ENCODE assay signal across 13 cellular contexts in genomic region chr6:319177-320131, GRCh38.
DNase-seq lines count a peak whose midpoint lies in the region; ATAC-seq and TF ChIP-seq lines count a peak whose summit lies in the region.
"Had no signal": no experiment of that assay in that cellular context is flagged by ENCODE, and none has a peak within 500 bp of the region (broad histone marks: within the 10 kb centered on the region; RNA-seq: fewer than 3 reads in every experiment).

No MANE protein-coding gene starts in this region.

- TF ChIP-seq CTCF in GM10266 (IDR thresholded peaks at IDR 0.05; ENCODE audit: control insufficient read depth, insufficient read depth, low read depth, missing control alignments): no peak

- DNase-seq in GM10266 (ENCODE audit: extremely low spot score) (peak; percentile 69), inferior parietal cortex (ENCODE audit: extremely low spot score) (no peak), GM19238 (ENCODE audit: insufficient read length, low spot score) (no peak), DMS114 treated with DMSO at 0.1 percent for 48 hours (lab: John Stamatoyannopoulos, UW; ENCODE audit: unreplicated experiment) (no peak), NCI-H2196 treated with DMSO at 0.1 percent for 48 hours (lab: John Stamatoyannopoulos, UW; ENCODE audit: unreplicated experiment) (no peak)
- DNase-seq: cerebellar nuclear complex; NCI-H1092 treated with DMSO at 0.1 percent for 48 hours; stimulated activated CD4-positive, alpha-beta T cell treated with anti-CD3 and anti-CD28 coated beads, Interleukin-12 subunit alpha, Interleukin-12 subunit beta, amount 100 ng/mL, for 4 hours; testis had no signal

- ATAC-seq in GM18870 (IDR thresholded peaks at IDR 0.05; ENCODE audit: unreplicated experiment) (peak; percentile 34), HG02588 (IDR thresholded peaks at IDR 0.05; ENCODE audit: unreplicated experiment) (peak; percentile 42), HG03565 (IDR thresholded peaks at IDR 0.05; ENCODE audit: unreplicated experiment) (peak; percentile 31)
- ATAC-seq: HCT116 had no signal
